In the genomic region with DNA sequence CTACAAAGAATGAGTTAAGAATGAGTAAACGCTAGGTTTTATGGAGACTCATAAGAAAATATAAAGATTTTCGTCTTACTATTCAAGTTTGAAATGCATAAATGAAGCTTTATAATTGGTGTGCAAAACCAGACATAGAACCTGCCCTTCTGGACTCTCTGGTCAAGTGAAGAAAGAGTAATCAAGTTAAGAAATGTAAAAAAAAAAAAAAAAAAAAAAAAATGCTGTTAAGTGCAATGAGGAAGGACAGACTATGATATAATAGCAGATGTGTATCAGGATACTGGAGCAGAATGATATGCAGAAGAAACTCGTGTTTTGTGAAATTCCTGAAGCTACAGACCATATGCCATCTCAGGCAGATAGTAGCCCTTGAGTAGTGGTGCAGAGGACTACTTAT, we compare ENCODE assay signal across 2 cellular contexts.
TF ChIP-seq lines count a peak whose summit lies in the region.

No MANE protein-coding gene starts in this region.

TF ChIP-seq in HepG2, 621 proteins besides CTCF, POLR2A, EP300 and RAD21:
- TF ChIP-seq, protein P1, sequence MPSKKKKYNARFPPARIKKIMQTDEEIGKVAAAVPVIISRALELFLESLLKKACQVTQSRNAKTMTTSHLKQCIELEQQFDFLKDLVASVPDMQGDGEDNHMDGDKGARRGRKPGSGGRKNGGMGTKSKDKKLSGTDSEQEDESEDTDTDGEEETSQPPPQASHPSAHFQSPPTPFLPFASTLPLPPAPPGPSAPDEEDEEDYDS (CRISPR knock-in tag; IDR thresholded peaks at IDR 0.05), result no peak

TF ChIP-seq in K562, 482 proteins besides CTCF, POLR2A, EP300 and RAD21:
- TF ChIP-seq GABPA (tag; conservative IDR thresholded peaks at IDR 0.05; ENCODE audit: low read depth), result no peak
- TF ChIP-seq ELF4 (CRISPR knock-in tag; IDR thresholded peaks at IDR 0.05), result no peak
- no peak for TF ChIP-seq C11orf30 (IDR thresholded peaks at IDR 0.05; ENCODE audit: low read depth)
- TF ChIP-seq SNAPC5 (CRISPR knock-in tag; IDR thresholded peaks at IDR 0.05), result no peak
- peak; percentile 53; the same call in 1 of the 2 replicates for TF ChIP-seq ZNF384 (IDR thresholded peaks at IDR 0.05; ENCODE audit: low read depth, low read length)
- TF ChIP-seq, protein P2, sequence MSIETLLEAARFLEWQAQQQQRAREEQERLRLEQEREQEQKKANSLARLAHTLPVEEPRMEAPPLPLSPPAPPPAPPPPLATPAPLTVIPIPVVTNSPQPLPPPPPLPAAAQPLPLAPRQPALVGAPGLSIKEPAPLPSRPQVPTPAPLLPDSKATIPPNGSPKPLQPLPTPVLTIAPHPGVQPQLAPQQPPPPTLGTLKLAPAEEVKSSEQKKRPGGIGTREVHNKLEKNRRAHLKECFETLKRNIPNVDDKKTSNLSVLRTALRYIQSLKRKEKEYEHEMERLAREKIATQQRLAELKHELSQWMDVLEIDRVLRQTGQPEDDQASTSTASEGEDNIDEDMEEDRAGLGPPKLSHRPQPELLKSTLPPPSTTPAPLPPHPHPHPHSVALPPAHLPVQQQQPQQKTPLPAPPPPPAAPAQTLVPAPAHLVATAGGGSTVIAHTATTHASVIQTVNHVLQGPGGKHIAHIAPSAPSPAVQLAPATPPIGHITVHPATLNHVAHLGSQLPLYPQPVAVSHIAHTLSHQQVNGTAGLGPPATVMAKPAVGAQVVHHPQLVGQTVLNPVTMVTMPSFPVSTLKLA (conservative IDR thresholded peaks at IDR 0.05), result no peak
- TF ChIP-seq, protein P3, sequence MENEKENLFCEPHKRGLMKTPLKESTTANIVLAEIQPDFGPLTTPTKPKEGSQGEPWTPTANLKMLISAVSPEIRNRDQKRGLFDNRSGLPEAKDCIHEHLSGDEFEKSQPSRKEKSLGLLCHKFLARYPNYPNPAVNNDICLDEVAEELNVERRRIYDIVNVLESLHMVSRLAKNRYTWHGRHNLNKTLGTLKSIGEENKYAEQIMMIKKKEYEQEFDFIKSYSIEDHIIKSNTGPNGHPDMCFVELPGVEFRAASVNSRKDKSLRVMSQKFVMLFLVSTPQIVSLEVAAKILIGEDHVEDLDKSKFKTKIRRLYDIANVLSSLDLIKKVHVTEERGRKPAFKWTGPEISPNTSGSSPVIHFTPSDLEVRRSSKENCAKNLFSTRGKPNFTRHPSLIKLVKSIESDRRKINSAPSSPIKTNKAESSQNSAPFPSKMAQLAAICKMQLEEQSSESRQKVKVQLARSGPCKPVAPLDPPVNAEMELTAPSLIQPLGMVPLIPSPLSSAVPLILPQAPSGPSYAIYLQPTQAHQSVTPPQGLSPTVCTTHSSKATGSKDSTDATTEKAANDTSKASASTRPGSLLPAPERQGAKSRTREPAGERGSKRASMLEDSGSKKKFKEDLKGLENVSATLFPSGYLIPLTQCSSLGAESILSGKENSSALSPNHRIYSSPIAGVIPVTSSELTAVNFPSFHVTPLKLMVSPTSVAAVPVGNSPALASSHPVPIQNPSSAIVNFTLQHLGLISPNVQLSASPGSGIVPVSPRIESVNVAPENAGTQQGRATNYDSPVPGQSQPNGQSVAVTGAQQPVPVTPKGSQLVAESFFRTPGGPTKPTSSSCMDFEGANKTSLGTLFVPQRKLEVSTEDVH (IDR thresholded peaks at IDR 0.05; ENCODE audit: low read depth, partially characterized antibody), result no peak
- no peak for TF ChIP-seq SIN3B (IDR thresholded peaks at IDR 0.05; ENCODE audit: low read depth)
- TF ChIP-seq KDM5B (IDR thresholded peaks at IDR 0.05; ENCODE audit: insufficient replicate concordance, low read depth, low read length), result no peak
- no peak for TF ChIP-seq HCFC1 (IDR thresholded peaks at IDR 0.05; ENCODE audit: low read depth, low read length)
- no peak for TF ChIP-seq ZNF184 (CRISPR knock-in tag; IDR thresholded peaks at IDR 0.05)
- TF ChIP-seq XRCC5 (IDR thresholded peaks at IDR 0.05; ENCODE audit: low read depth, low read length), result no peak
- no peak for TF ChIP-seq PPARD (CRISPR knock-in tag; IDR thresholded peaks at IDR 0.05)
- peak; percentile 72 for TF ChIP-seq ZBTB40 (IDR thresholded peaks at IDR 0.05)
- TF ChIP-seq ZBTB40 (CRISPR knock-in tag; IDR thresholded peaks at IDR 0.05), result peak; percentile 38; the same call in 1 of the 2 replicates
- no peak for TF ChIP-seq CC2D1A (IDR thresholded peaks at IDR 0.05)
- no peak for TF ChIP-seq RBFOX2 (IDR thresholded peaks at IDR 0.05; ENCODE audit: low read depth, low read length)
- no peak for TF ChIP-seq ZNF431 (CRISPR knock-in tag; IDR thresholded peaks at IDR 0.05)
